In the genomic region with DNA sequence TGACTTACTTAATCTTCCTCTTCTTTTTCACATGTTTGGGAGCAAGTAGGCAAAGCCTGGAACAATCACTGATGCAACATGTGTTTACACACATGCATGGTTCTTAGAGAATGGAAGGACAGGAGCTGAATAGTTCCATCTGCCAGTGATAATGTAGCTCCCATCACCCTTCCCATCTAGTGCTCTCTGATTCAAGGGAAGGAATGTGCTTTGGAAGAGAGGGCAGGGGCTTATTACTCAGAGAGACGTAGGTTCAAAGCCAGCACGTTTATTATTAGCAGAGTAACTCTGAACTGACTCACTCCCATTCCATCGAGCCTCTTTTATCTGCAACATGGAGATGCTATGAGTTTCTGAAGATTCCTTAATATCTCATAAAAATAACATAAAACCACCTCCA, we compare ENCODE assay signal across 1 cellular context.
TF ChIP-seq lines count a peak whose summit lies in the region.

No MANE protein-coding gene starts in this region.

TF ChIP-seq in A549, 52 proteins besides CTCF, POLR2A, EP300 and RAD21 (continued from another document):
- TF ChIP-seq, protein P1, sequence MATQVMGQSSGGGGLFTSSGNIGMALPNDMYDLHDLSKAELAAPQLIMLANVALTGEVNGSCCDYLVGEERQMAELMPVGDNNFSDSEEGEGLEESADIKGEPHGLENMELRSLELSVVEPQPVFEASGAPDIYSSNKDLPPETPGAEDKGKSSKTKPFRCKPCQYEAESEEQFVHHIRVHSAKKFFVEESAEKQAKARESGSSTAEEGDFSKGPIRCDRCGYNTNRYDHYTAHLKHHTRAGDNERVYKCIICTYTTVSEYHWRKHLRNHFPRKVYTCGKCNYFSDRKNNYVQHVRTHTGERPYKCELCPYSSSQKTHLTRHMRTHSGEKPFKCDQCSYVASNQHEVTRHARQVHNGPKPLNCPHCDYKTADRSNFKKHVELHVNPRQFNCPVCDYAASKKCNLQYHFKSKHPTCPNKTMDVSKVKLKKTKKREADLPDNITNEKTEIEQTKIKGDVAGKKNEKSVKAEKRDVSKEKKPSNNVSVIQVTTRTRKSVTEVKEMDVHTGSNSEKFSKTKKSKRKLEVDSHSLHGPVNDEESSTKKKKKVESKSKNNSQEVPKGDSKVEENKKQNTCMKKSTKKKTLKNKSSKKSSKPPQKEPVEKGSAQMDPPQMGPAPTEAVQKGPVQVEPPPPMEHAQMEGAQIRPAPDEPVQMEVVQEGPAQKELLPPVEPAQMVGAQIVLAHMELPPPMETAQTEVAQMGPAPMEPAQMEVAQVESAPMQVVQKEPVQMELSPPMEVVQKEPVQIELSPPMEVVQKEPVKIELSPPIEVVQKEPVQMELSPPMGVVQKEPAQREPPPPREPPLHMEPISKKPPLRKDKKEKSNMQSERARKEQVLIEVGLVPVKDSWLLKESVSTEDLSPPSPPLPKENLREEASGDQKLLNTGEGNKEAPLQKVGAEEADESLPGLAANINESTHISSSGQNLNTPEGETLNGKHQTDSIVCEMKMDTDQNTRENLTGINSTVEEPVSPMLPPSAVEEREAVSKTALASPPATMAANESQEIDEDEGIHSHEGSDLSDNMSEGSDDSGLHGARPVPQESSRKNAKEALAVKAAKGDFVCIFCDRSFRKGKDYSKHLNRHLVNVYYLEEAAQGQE (IDR thresholded peaks at IDR 0.05): no peak
